ENCODE assay signal across 8 cellular contexts in genomic region chr19:6199240-6199983, GRCh38.
DNase-seq lines count a peak whose midpoint lies in the region; ATAC-seq and TF ChIP-seq lines count a peak whose summit lies in the region.

No MANE protein-coding gene starts in this region.

- H3K4me1 ChIP-seq in esophagus (ENCODE audit: control insufficient read depth in 2 of 2, insufficient read depth in 2 of 2, low read length in 1 of 2): peaks cover 4 to 5% of the 10 kb centered on the region in 2 donors
- peaks cover 4% of the 10 kb centered on the region in 2 donors for H3K4me1 ChIP-seq in mucosa of rectum (ENCODE audit: control insufficient read depth in 2 of 2, insufficient read depth in 2 of 2, low read length in 2 of 2)

- peak; percentile 67 for ATAC-seq in GM21529 (IDR thresholded peaks at IDR 0.05; ENCODE audit: unreplicated experiment)

- H3K27ac ChIP-seq in esophagus (ENCODE audit: low read depth in 2 of 2, low read length in 1 of 2): peak overlapping the region; percentile 16 to 58
- H3K27ac ChIP-seq in mucosa of rectum (ENCODE audit: low read depth in 2 of 2, low read length in 2 of 2): peak overlapping the region; percentile 51 to 56

- H3K27me3 Mint-ChIP-seq in activated T-cell treated with anti-CD3 and anti-CD28 coated beads, Interleukin-2, amount 50 U/mL, for 24 hours: no peaks in the 10 kb centered on the region

- H3K9me3 ChIP-seq in esophagus (ENCODE audit: control insufficient read depth in 2 of 2, insufficient read depth in 1 of 2, low read depth in 1 of 2, low read length in 1 of 2): no peaks in the 10 kb centered on the region
- H3K9me3 ChIP-seq in mucosa of rectum (ENCODE audit: control insufficient read depth in 2 of 2, low read length in 2 of 2): no peaks in the 10 kb centered on the region

- H3K27ac Mint-ChIP-seq in activated T-cell treated with anti-CD3 and anti-CD28 coated beads, Interleukin-2, amount 50 U/mL, for 24 hours: peak overlapping the region; percentile 95

- peak; percentile 99 for DNase-seq in DMS153 treated with DMSO at 0.1 percent for 48 hours (lab: John Stamatoyannopoulos, UW; ENCODE audit: unreplicated experiment)
- peak; percentile 94 for DNase-seq in OCI-M2 (lab: John Stamatoyannopoulos, UW; ENCODE audit: unreplicated experiment)
- peak; percentile 99 for DNase-seq in activated T-cell treated with anti-CD3 and anti-CD28 coated beads, Interleukin-2, amount 50 U/mL, for 24 hours
- DNase-seq in stimulated activated CD8-positive, alpha-beta memory T cell treated with anti-CD3 and anti-CD28 coated beads, Interleukin-4, amount 100 ng/mL, for 4 hours (ENCODE audit: low read depth in 2 of 2, low spot score in 1 of 2): peak; percentile 98 to 99

- peaks cover 13% of the 10 kb centered on the region for H3K4me1 Mint-ChIP-seq in activated T-cell treated with anti-CD3 and anti-CD28 coated beads, Interleukin-2, amount 50 U/mL, for 24 hours (ENCODE audit: low read depth)

- no peak for TF ChIP-seq EP300 in Ishikawa (IDR thresholded peaks at IDR 0.05; ENCODE audit: borderline replicate concordance)

- peak overlapping the region; percentile 68 to 79 for H3K9ac ChIP-seq in mucosa of rectum (ENCODE audit: low read depth in 1 of 2, low read length in 2 of 2)

- H3K36me3 Mint-ChIP-seq in activated T-cell treated with anti-CD3 and anti-CD28 coated beads, Interleukin-2, amount 50 U/mL, for 24 hours (ENCODE audit: low read depth): peaks cover 23% of the 10 kb centered on the region

- H3K36me3 ChIP-seq in esophagus (ENCODE audit: control insufficient read depth in 2 of 2, insufficient read depth in 2 of 2, low read length in 1 of 2): no peaks in the 10 kb centered on the region
- no peaks in the 10 kb centered on the region for H3K36me3 ChIP-seq in mucosa of rectum (ENCODE audit: control insufficient read depth in 2 of 2, insufficient read depth in 2 of 2, low read length in 2 of 2)

- no peaks in the 10 kb centered on the region for H3K27me3 ChIP-seq in esophagus (ENCODE audit: control insufficient read depth in 1 of 2, insufficient read depth in 2 of 2, low read length in 2 of 2)
- no peaks in the 10 kb centered on the region for H3K27me3 ChIP-seq in mucosa of rectum (ENCODE audit: control insufficient read depth in 2 of 2, insufficient read depth in 2 of 2, low read length in 2 of 2)

- H3K4me3 ChIP-seq in esophagus (ENCODE audit: low read depth in 1 of 2, low read length in 2 of 2) (peak overlapping the region; percentile 50 to 57), mucosa of rectum (ENCODE audit: low read length in 2 of 2) (peak overlapping the region; percentile 93 to 94)

- WGBS in esophagus, 2 donors: 1% methylated on average over 61 to 67 of the region's 67 CpGs

- no peak for TF ChIP-seq RAD21 in Ishikawa (IDR thresholded peaks at IDR 0.05; ENCODE audit: low read depth)

- peak overlapping the region; percentile 96 for H3K4me3 Mint-ChIP-seq in activated T-cell treated with anti-CD3 and anti-CD28 coated beads, Interleukin-2, amount 50 U/mL, for 24 hours

- peaks cover 3% of the 10 kb centered on the region for H3K9me3 Mint-ChIP-seq in activated T-cell treated with anti-CD3 and anti-CD28 coated beads, Interleukin-2, amount 50 U/mL, for 24 hours

TF ChIP-seq in Ishikawa, 13 proteins besides CTCF, POLR2A, EP300 and RAD21:
- no peak for TF ChIP-seq TEAD4 (IDR thresholded peaks at IDR 0.05)
- TF ChIP-seq MAX (IDR thresholded peaks at IDR 0.05): peak; percentile 97
- TF ChIP-seq YY1 (IDR thresholded peaks at IDR 0.05; ENCODE audit: low read depth): 0 out of 2 replicates have a peak, but pooled peaks have one; percentile 29
- peak; percentile 92 for TF ChIP-seq TAF1 (IDR thresholded peaks at IDR 0.05; ENCODE audit: low read depth)
- no peak for TF ChIP-seq CREB1 (IDR thresholded peaks at IDR 0.05; ENCODE audit: low read depth)
- no peak for TF ChIP-seq USF1 (IDR thresholded peaks at IDR 0.05)
- TF ChIP-seq EGR1 (IDR thresholded peaks at IDR 0.05): no peak
- TF ChIP-seq ZBTB7A (IDR thresholded peaks at IDR 0.05; ENCODE audit: low read depth): no peak
- TF ChIP-seq, protein P1, sequence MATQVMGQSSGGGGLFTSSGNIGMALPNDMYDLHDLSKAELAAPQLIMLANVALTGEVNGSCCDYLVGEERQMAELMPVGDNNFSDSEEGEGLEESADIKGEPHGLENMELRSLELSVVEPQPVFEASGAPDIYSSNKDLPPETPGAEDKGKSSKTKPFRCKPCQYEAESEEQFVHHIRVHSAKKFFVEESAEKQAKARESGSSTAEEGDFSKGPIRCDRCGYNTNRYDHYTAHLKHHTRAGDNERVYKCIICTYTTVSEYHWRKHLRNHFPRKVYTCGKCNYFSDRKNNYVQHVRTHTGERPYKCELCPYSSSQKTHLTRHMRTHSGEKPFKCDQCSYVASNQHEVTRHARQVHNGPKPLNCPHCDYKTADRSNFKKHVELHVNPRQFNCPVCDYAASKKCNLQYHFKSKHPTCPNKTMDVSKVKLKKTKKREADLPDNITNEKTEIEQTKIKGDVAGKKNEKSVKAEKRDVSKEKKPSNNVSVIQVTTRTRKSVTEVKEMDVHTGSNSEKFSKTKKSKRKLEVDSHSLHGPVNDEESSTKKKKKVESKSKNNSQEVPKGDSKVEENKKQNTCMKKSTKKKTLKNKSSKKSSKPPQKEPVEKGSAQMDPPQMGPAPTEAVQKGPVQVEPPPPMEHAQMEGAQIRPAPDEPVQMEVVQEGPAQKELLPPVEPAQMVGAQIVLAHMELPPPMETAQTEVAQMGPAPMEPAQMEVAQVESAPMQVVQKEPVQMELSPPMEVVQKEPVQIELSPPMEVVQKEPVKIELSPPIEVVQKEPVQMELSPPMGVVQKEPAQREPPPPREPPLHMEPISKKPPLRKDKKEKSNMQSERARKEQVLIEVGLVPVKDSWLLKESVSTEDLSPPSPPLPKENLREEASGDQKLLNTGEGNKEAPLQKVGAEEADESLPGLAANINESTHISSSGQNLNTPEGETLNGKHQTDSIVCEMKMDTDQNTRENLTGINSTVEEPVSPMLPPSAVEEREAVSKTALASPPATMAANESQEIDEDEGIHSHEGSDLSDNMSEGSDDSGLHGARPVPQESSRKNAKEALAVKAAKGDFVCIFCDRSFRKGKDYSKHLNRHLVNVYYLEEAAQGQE (IDR thresholded peaks at IDR 0.05; ENCODE audit: low read depth): no peak
- no peak for TF ChIP-seq NFIC (IDR thresholded peaks at IDR 0.05)
- TF ChIP-seq CEBPB (IDR thresholded peaks at IDR 0.05): no peak
- TF ChIP-seq FOXM1 (IDR thresholded peaks at IDR 0.05; ENCODE audit: borderline replicate concordance, low read depth): no peak

Comparison
In these comparisons a context has a peak if more than half of its experiments do, and no peak if none do; other contexts are left out.
1. Peak in every context shown above with its lines: DNase-seq, ATAC-seq, H3K4me3 ChIP-seq and H3K27ac ChIP-seq.